8 cellular contexts compared by ENCODE assay signal in genomic region chr17:4789701-4789950, GRCh38. TPM values are rescaled to one million over a fixed set of nuclear protein-coding genes. Genes with fewer than 3 reads are reported as not detected.
A peak's percentile ranks its signal among the peaks of the same experiment; 100 is the strongest.
DNase-seq lines count a peak whose midpoint lies in the region; ATAC-seq and TF ChIP-seq lines count a peak whose summit lies in the region.

No MANE protein-coding gene starts in this region.

- peak overlapping the region; percentile 99 for H3K27ac ChIP-seq in WERI-Rb-1
- no peak overlapping the region for H3K27ac ChIP-seq in iPS DF 6.9 (ENCODE audit: low read length)
- peak overlapping the region; percentile 94 to 99 (median 98) for H3K27ac ChIP-seq in stomach

- TF ChIP-seq EP300 in stomach (IDR thresholded peaks at IDR 0.05): no peak

- TF ChIP-seq POLR2A in stomach (IDR thresholded peaks at IDR 0.05): no peak

- WGBS in iPS DF 6.9 (ENCODE audit: insufficient coverage, insufficient read length): no CpG with 5 or more reads among the region's 25 CpGs
- 0 to 20% (median 1%) methylated on average over 1 to 25 of the region's 25 CpGs for WGBS in stomach, 5 donors

- H3K36me3 ChIP-seq in WERI-Rb-1 (no peaks in the 10 kb centered on the region), iPS DF 6.9 (ENCODE audit: control insufficient read depth, insufficient read depth, low read length) (no peaks in the 10 kb centered on the region), stomach (no peaks in the 10 kb centered on the region)

- H3K27me3 ChIP-seq in WERI-Rb-1 (ENCODE audit: insufficient read depth, low read depth, severe bottlenecking): no peaks in the 10 kb centered on the region
- H3K27me3 ChIP-seq in iPS DF 6.9 (ENCODE audit: control insufficient read depth, insufficient read depth, low read length): peaks cover 11% of the 10 kb centered on the region
- peaks cover 0 to 26% (median 12%) of the 10 kb centered on the region in 3 donors for H3K27me3 ChIP-seq in stomach

- H3K4me1 ChIP-seq in iPS DF 6.9 (ENCODE audit: control insufficient read depth, insufficient read depth, low read length) (peaks cover 4% of the 10 kb centered on the region), stomach (peaks cover 39 to 59% (median 48%) of the 10 kb centered on the region in 4 donors)

- DNase-seq in SIG-M5 treated with dmso at 0.1 percent for 504 hours (lab: John Stamatoyannopoulos, UW; ENCODE audit: unreplicated experiment) (peak; percentile 64), SIG-M5 (lab: John Stamatoyannopoulos, UW) (no peak), WERI-Rb-1 (no peak), iPS DF 6.9 (ENCODE audit: low read depth, low spot score) (no peak), stomach (no peak), HuH-7.5 (ENCODE audit: low spot score) (no peak), NCI-H774 (lab: John Stamatoyannopoulos, UW) (no peak)

- TF ChIP-seq CTCF in WERI-Rb-1 (IDR thresholded peaks at IDR 0.05; ENCODE audit: low read depth, low read length) (no peak), stomach (IDR thresholded peaks at IDR 0.05) (no peak)

- intact Hi-C loops in stomach (cut with DNase I; ENCODE audit: low total_unique reads): loop anchor here (5.0 to 10.0 kb wide), 3 partner anchors 55 to 93 kb away; partner anchors contain the start of genes CXCL16, MED11, PELP1 and ZMYND15

- H3K9me3 ChIP-seq in WERI-Rb-1 (ENCODE audit: severe bottlenecking) (no peaks in the 10 kb centered on the region), iPS DF 6.9 (ENCODE audit: control insufficient read depth, insufficient read depth, low read length) (no peaks in the 10 kb centered on the region), stomach (no peaks in the 10 kb centered on the region)

- H3K4me3 ChIP-seq in WERI-Rb-1 (ENCODE audit: low read depth, low read length): peak overlapping the region; percentile 71
- peak overlapping the region; percentile 39; the same call in 1 of the 2 replicates for H3K4me3 ChIP-seq in iPS DF 6.9 (ENCODE audit: low read length)
- peak overlapping the region; percentile 54 to 76 (median 66) for H3K4me3 ChIP-seq in stomach

- no peak for ATAC-seq in HG03025 (IDR thresholded peaks at IDR 0.05; ENCODE audit: low FRiP score, unreplicated experiment)

RNA-seq across cellular contexts. Expression of gene GLTPD2, which starts 0.9 kb away (rescaled TPM):
- total RNA-seq in stomach: not detected
- polyA plus RNA-seq in stomach: under 1 TPM in 1 of 3 donors, not detected in 2; 0.15 TPM

RNA-seq across cellular contexts. Expression of gene VMO1, which starts 3.5 kb away (rescaled TPM):
- total RNA-seq in stomach: 1 to 10 TPM in 2 of 5 donors, not detected in 3; 1.5 to 2.3 TPM
- polyA plus RNA-seq in stomach: 1 to 10 TPM; 1.4 to 3.0 (median 2.7) TPM

RNA-seq across cellular contexts. Expression of gene PSMB6, which starts 6.3 kb away (rescaled TPM):
- total RNA-seq in stomach: 100 to 1,000 TPM in 2 of 5 donors, 10 to 100 TPM in 3; 60.2 to 118 (median 80.5) TPM
- polyA plus RNA-seq in stomach: 100 to 1,000 TPM; 187 to 200 (median 187) TPM

RNA-seq across cellular contexts. Expression of gene PLD2, which starts 17.3 kb away (rescaled TPM):
- total RNA-seq in stomach: 100 to 1,000 TPM in 2 of 5 donors, 10 to 100 TPM in 3; 14.5 to 123 (median 34.1) TPM
- polyA plus RNA-seq in stomach: 10 to 100 TPM; 10.3 to 28.7 (median 10.8) TPM
